ENCODE assay signal across 9 cellular contexts in the genomic region with DNA sequence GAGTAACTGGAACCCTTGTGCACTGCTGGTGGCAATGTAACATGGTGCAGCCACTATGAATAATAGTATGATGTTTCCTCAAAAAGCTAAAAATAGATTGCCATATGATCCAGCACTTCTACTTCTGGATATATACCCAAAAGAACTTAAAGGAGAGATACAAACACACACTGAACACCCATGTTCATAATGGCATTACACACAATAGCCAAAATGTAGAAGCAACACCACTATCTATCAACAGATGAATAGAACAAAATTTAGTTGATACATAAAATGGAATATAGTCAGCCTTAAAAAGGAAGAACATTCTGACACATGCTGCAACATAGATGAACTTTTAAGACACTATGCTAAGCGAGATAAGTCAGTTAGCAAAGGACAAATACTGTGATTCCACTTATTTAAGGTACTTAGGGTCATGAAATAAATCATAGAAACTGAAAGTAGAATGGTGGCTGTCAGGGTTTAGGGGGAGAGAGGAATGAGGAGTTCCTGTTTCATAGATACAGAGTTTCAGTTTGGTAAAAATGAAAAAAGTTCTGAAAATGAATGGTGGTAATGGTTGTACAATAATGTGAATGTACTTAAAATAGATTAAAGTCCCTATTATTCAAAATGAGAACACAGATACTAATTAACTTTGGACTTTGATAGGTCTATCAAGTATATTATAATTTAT. TPM values are rescaled to one million over a fixed set of nuclear protein-coding genes. Genes with fewer than 3 reads are reported as not detected.
A peak's percentile ranks its signal among the peaks of the same experiment; 100 is the strongest.
DNase-seq lines count a peak whose midpoint lies in the region; ATAC-seq, FAIRE-seq and TF ChIP-seq lines count a peak whose summit lies in the region.
"Had no signal": no experiment of that assay in that cellular context is flagged by ENCODE, and none has a peak within 500 bp of the region (broad histone marks: within the 10 kb centered on the region; RNA-seq: fewer than 3 reads in every experiment).

No MANE protein-coding gene starts in this region.

- no peak overlapping the region for H3K27ac Mint-ChIP-seq in HFFc6

- H3K27ac ChIP-seq in keratinocyte (ENCODE audit: control insufficient read depth, insufficient read depth, low read length) = no peak overlapping the region
- H3K27ac ChIP-seq in neuronal stem cell (replicated peaks; ENCODE audit: low read length) = no peak overlapping the region
- H3K27ac ChIP-seq in dorsolateral prefrontal cortex = no peak overlapping the region

- no peak overlapping the region for H3K23ac ChIP-seq in neuronal stem cell (ENCODE audit: low read depth, low read length, poor library complexity)

- no peak overlapping the region for H4K91ac ChIP-seq in neuronal stem cell (ENCODE audit: low read depth, low read length, poor library complexity)

- H2BK15ac ChIP-seq in neuronal stem cell (ENCODE audit: low read length) = no peak overlapping the region

- H3K4me3 Mint-ChIP-seq in HFFc6 = no peak overlapping the region

- no peak overlapping the region for H3K4me2 ChIP-seq in keratinocyte (ENCODE audit: control insufficient read depth, extremely low read depth, insufficient read depth, low read depth, low read length)
- no peak overlapping the region for H3K4me2 ChIP-seq in neuronal stem cell (ENCODE audit: insufficient read depth, low read length, poor library complexity, severe bottlenecking)

- no peaks in the 10 kb centered on the region for H3K79me1 ChIP-seq in neuronal stem cell (ENCODE audit: low read depth, low read length)

- no peaks in the 10 kb centered on the region for H4K20me1 ChIP-seq in keratinocyte (ENCODE audit: control insufficient read depth, extremely low read depth, insufficient read depth, low read length)

- intact Hi-C loops in dorsolateral prefrontal cortex (cut with DNase I) = loop anchor here in 1 of 2 donors (5.0 to 10.0 kb wide), 2 partner anchors 308 to 645 kb away; no protein-coding TSS in a partner anchor

- no peak overlapping the region for H3K14ac ChIP-seq in neuronal stem cell (ENCODE audit: low read length)

- WGBS in neuronal stem cell (ENCODE audit: extremely low coverage in 2 of 2, insufficient read length in 2 of 2, insufficient replicate concordance in 1 of 2), 2 donors = no CpG with 5 or more reads among the region's 1 CpG

- no peak overlapping the region for H2BK12ac ChIP-seq in neuronal stem cell (ENCODE audit: low read length)

- no peaks in the 10 kb centered on the region for H3K36me3 ChIP-seq in keratinocyte (ENCODE audit: control insufficient read depth in 2 of 2, extremely low read depth in 1 of 2, insufficient read depth in 2 of 2, low read length in 2 of 2)
- no peaks in the 10 kb centered on the region for H3K36me3 ChIP-seq in neuronal stem cell (replicated peaks in 1 of 2; ENCODE audit: control insufficient read depth in 2 of 2, insufficient read depth in 2 of 2, low read length in 2 of 2)

- no peak overlapping the region for H2AK5ac ChIP-seq in neuronal stem cell (ENCODE audit: low read depth, low read length)

- TF ChIP-seq CTCF in keratinocyte (optimal IDR thresholded peaks at IDR 0.05 in 1 of 3, IDR thresholded peaks at IDR 0.05 in 1 of 3, conservative IDR thresholded peaks at IDR 0.05 in 1 of 3; ENCODE audit: extremely low read depth in 1 of 3, insufficient read depth in 2 of 3, low read length in 3 of 3) (no peak), HFFc6 (IDR thresholded peaks at IDR 0.05) (no peak), dorsolateral prefrontal cortex (IDR thresholded peaks at IDR 0.05 in 54 of 56, conservative IDR thresholded peaks at IDR 0.05 in 2 of 56; ENCODE audit: low read depth in 1 of 56, partially characterized antibody in 56 of 56) (no peak)

- H3K9me1 ChIP-seq in keratinocyte (ENCODE audit: control insufficient read depth, extremely low read depth, insufficient read depth, low read length) = no peaks in the 10 kb centered on the region

- H3K9me3 ChIP-seq in keratinocyte (ENCODE audit: control insufficient read depth, low read depth, low read length) (no peaks in the 10 kb centered on the region), neuronal stem cell (replicated peaks in 1 of 2; ENCODE audit: control insufficient read depth in 2 of 2, insufficient read depth in 1 of 2, low read depth in 1 of 2, low read length in 2 of 2) (peaks cover 0 to 7% of the 10 kb centered on the region in 2 donors)

- no peaks in the 10 kb centered on the region for H3K27me3 ChIP-seq in keratinocyte (ENCODE audit: control insufficient read depth, extremely low read depth, insufficient read depth, low read length)
- no peaks in the 10 kb centered on the region for H3K27me3 ChIP-seq in neuronal stem cell (ENCODE audit: control insufficient read depth in 3 of 3, insufficient read depth in 3 of 3, low read depth in 1 of 3, low read length in 3 of 3)
- H3K27me3 ChIP-seq in dorsolateral prefrontal cortex = no peaks in the 10 kb centered on the region

- peak; percentile 94 for ATAC-seq in GM18511 (IDR thresholded peaks at IDR 0.05; ENCODE audit: unreplicated experiment)
- peak; percentile 95 for ATAC-seq in GM21576 (IDR thresholded peaks at IDR 0.05; ENCODE audit: unreplicated experiment)
- ATAC-seq in HG03575 (IDR thresholded peaks at IDR 0.05; ENCODE audit: extremely low read depth, insufficient number of reproducible peaks, low FRiP score, unreplicated experiment) = peak; percentile 96

- peak; percentile 52 for FAIRE-seq in keratinocyte (lab: Jason Lieb, UNC)

- H2AFZ ChIP-seq in keratinocyte (ENCODE audit: control insufficient read depth, low read length) (no peak overlapping the region), neuronal stem cell (ENCODE audit: low read length) (no peak overlapping the region)

- no peaks in the 10 kb centered on the region for H3K27me3 Mint-ChIP-seq in HFFc6 (ENCODE audit: insufficient read depth)

- H3K4me3 ChIP-seq in keratinocyte (ENCODE audit: control insufficient read depth in 2 of 3, extremely low read depth in 1 of 3, insufficient read depth in 2 of 3, low read depth in 1 of 3, low read length in 3 of 3) (no peak overlapping the region), neuronal stem cell (ENCODE audit: low read length in 2 of 2) (no peak overlapping the region), dorsolateral prefrontal cortex (no peak overlapping the region)

- H2BK5ac ChIP-seq in neuronal stem cell (ENCODE audit: low read length) = no peak overlapping the region

- H3K4ac ChIP-seq in neuronal stem cell (ENCODE audit: low read length) = no peak overlapping the region

- H3K79me2 ChIP-seq in keratinocyte (ENCODE audit: control insufficient read depth, insufficient read depth, low read length) = no peaks in the 10 kb centered on the region

- peaks cover 14% of the 10 kb centered on the region for H3K36me3 Mint-ChIP-seq in HFFc6 (ENCODE audit: low read depth)

- H2BK120ac ChIP-seq in neuronal stem cell (ENCODE audit: low read depth, low read length) = no peak overlapping the region

- no peak for DNase-seq in keratinocyte (ENCODE audit: low read depth, low spot score)
- DNase-seq in HFFc6 = no peak
- no peak for DNase-seq in neuronal stem cell (ENCODE audit: low spot score)
- no peak for DNase-seq in dorsolateral prefrontal cortex
- no peak for DNase-seq in NCI-H226
- DNase-seq: stimulated activated CD4-positive, alpha-beta T cell treated with anti-CD3 and anti-CD28 coated beads, Interleukin-4, amount 100 ng/mL, for 24 hours had no signal

- H3K9me3 Mint-ChIP-seq in HFFc6 = peaks cover 6% of the 10 kb centered on the region

- no peak overlapping the region for H3K18ac ChIP-seq in neuronal stem cell (ENCODE audit: low read length)

- H4K8ac ChIP-seq in neuronal stem cell (ENCODE audit: low read depth, low read length) = no peak overlapping the region

- peaks cover 18% of the 10 kb centered on the region for H3K4me1 Mint-ChIP-seq in HFFc6 (ENCODE audit: low read depth)

- H3K4me1 ChIP-seq in keratinocyte (ENCODE audit: control insufficient read depth, extremely low read depth, insufficient read depth, low read length) (no peaks in the 10 kb centered on the region), neuronal stem cell (ENCODE audit: control insufficient read depth in 2 of 2, insufficient read depth in 1 of 2, low read depth in 1 of 2, low read length in 2 of 2) (peaks cover 0 to 7% of the 10 kb centered on the region in 2 donors)

- dilution Hi-C loops in keratinocyte (cut with MboI; ENCODE audit: extremely low pct_ligation_motif_present, low sequenced_read_pairs) = no loop called here

- no peak overlapping the region for H3K9ac ChIP-seq in keratinocyte (ENCODE audit: control insufficient read depth, extremely low read depth, insufficient read depth, low read length)
- no peak overlapping the region for H3K9ac ChIP-seq in neuronal stem cell (ENCODE audit: low read depth, low read length, poor library complexity)

RNA-seq across cellular contexts. Expression of gene IMPG2, which starts 59.5 kb away (rescaled TPM):
- 0.07 to 0.17 TPM (median 0.16 TPM) in 3 replicates for polyA plus RNA-seq in keratinocyte
- polyA plus RNA-seq in keratinocyte (2011; ENCODE audit: low read depth) = 0.07 TPM
- polyA plus RNA-seq in keratinocyte (2011; cell fraction: cytosol; rRNA removed) = 0.03 and 0.05 TPM in 2 replicates
- 0.66 and 0.67 TPM in 2 replicates for polyA plus RNA-seq in keratinocyte (2011; cell fraction: nucleus; rRNA removed)
- 0.03 and 0.06 TPM in 2 replicates for polyA plus RNA-seq in keratinocyte (2012; ENCODE audit: low replicate concordance)
- 0.51 to 0.53 TPM in 2 of 3 replicates, not detected in the other for polyA minus RNA-seq in keratinocyte
- polyA minus RNA-seq in keratinocyte (2011; cell fraction: cytosol; rRNA and poly(A)+ RNA removed) = not detected
- polyA minus RNA-seq in keratinocyte (2011; cell fraction: nucleus; rRNA and poly(A)+ RNA removed) = 0.74 and 1.4 TPM in 2 replicates
- total RNA-seq in HFFc6 (2021; fragmentation: NEBNext Ultra II Directional; extraction: Animal tissue kit (Norgen Biotek cat#: 25700)) = under 1 TPM; 0.05 to 0.08 (median 0.06) TPM
- polyA plus RNA-seq in neuronal stem cell (2013, experiment 1 of 2) = 0.01 TPM
- polyA plus RNA-seq in neuronal stem cell (2013, experiment 2 of 2) = 0.01 TPM
- 1 to 10 TPM in 87 of 120 experiments, under 1 TPM in 33; 0.39 to 1.8 (median 1.1) TPM for total RNA-seq in dorsolateral prefrontal cortex
